Comparison of ENCODE assay signal across 8 cellular contexts in genomic region chr15:31215490-31216209, GRCh38.
DNase-seq lines count a peak whose midpoint lies in the region; ATAC-seq and TF ChIP-seq lines count a peak whose summit lies in the region.

No MANE protein-coding gene starts in this region.

- H3K9me3 ChIP-seq in breast epithelium, result no peaks in the 10 kb centered on the region

- peak; percentile 79 for ATAC-seq in HG02840 (IDR thresholded peaks at IDR 0.05; ENCODE audit: low FRiP score, unreplicated experiment)

- intact Hi-C loops in breast epithelium (cut with DNase I; ENCODE audit: low total_unique reads), result loop anchor here (2.0 kb wide), 1 partner anchor 111 kb away; the partner anchor contains the start of gene KLF13

- no peaks in the 10 kb centered on the region for H3K27me3 ChIP-seq in breast epithelium

- TF ChIP-seq POLR2A in breast epithelium (IDR thresholded peaks at IDR 0.05), result no peak

- no peaks in the 10 kb centered on the region for H3K36me3 ChIP-seq in breast epithelium

- TF ChIP-seq CTCF in WI38 (IDR thresholded peaks at IDR 0.05; ENCODE audit: low read depth, low read length) (peak; percentile 78), breast epithelium (IDR thresholded peaks at IDR 0.05) (peak; percentile 49 to 80 (median 76))

- H3K4me3 ChIP-seq in WI38 (ENCODE audit: low read depth, low read length) (peak overlapping the region; percentile 58), breast epithelium (peak overlapping the region; percentile 58 to 84 (median 62))

- peaks cover 9 to 10% of the 10 kb centered on the region in 2 donors for H3K4me1 ChIP-seq in breast epithelium

- peak overlapping the region; percentile 91 to 96 for H3K27ac ChIP-seq in breast epithelium

- peak; percentile 16 to 53 for DNase-seq in NCI-H187 (lab: John Stamatoyannopoulos, UW)
- no peak for DNase-seq in NCI-H187 treated with DMSO at 0.1 percent for 48 hours (lab: John Stamatoyannopoulos, UW)
- peak; percentile 22 for DNase-seq in NCI-H146 treated with DMSO at 0.1 percent for 48 hours (lab: John Stamatoyannopoulos, UW; ENCODE audit: unreplicated experiment)
- DNase-seq in breast epithelium (ENCODE audit: low spot score in 2 of 2), result peak; percentile 71 to 88
- DNase-seq in iris pigment epithelial cell (ENCODE audit: low read depth), result peak; percentile 58
- peak; percentile 66 to 85 (median 79) for DNase-seq in stimulated activated CD4-positive, alpha-beta T cell treated with anti-CD3 and anti-CD28 coated beads, Interleukin-12 subunit alpha, Interleukin-12 subunit beta, amount 100 ng/mL, for 48 hours (ENCODE audit: low read depth in 2 of 3, low spot score in 1 of 3)
